Comparison of ENCODE assay signal across 1 cellular context in the genomic region with DNA sequence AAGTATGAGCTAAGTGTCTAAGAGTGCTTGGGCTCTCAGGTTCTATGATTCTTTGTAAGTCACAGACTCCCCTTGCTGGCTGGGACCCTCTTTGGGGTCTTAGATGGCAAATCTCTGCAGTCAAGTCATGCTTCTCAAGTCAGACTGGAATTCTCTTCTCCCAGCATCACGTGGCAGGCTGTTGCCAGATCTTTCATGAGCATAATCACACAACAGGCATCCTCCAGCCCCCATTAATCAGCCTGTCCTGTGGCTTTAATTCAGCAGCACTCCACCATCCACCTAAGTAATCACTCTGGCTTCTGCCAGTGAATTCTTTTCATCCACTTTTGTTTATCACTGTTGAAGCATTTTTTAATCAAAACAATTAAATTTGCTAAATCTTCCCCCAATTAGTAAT.
TF ChIP-seq lines count a peak whose summit lies in the region.

No MANE protein-coding gene starts in this region.

TF ChIP-seq in IMR-90, 13 proteins besides CTCF, POLR2A, EP300 and RAD21 (continued from another document):
- TF ChIP-seq ELK1 (IDR thresholded peaks at IDR 0.05; ENCODE audit: borderline replicate concordance, low read depth, low read length) (no peak), RCOR1 (IDR thresholded peaks at IDR 0.05; ENCODE audit: insufficient replicate concordance, low read length) (no peak), CHD1 (IDR thresholded peaks at IDR 0.05; ENCODE audit: low read depth, low read length) (no peak), MAZ (IDR thresholded peaks at IDR 0.05; ENCODE audit: borderline replicate concordance, low read depth, low read length) (no peak)
